Comparison of ENCODE assay signal across 1 cellular context in the genomic region with DNA sequence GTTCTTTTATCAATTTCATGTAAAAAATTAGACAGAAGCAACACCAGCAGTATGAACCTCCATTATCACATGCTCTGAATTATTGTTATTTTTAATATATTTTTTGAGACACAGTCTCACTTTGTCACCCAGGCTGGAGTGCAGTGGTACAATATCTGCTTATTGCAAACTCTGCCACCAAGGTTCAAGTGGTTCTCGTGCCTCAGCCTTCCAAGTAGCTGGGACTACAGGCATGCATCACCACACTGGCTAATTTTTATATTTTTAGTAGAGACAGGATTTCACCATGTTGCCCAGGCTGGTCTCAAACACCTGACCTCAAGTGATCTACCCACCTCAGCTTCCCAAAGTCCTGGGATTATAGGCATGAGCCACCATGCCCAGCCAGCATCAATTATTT. TPM values are rescaled to one million over a fixed set of nuclear protein-coding genes. Genes with fewer than 3 reads are reported as not detected.
"Had no signal": no experiment of that assay in that cellular context is flagged by ENCODE, and none has a peak within 500 bp of the region (broad histone marks: within the 10 kb centered on the region; RNA-seq: fewer than 3 reads in every experiment).

No MANE protein-coding gene starts in this region.

RNA-seq across cellular contexts. Expression of gene ISL2, which starts 42.1 kb away (rescaled TPM):
- total RNA-seq: MCF 10A had no signal
